ENCODE assay signal across 24 cellular contexts in genomic region chr15:67981848-67982247, GRCh38.
"Had no signal": no experiment of that assay in that cellular context is flagged by ENCODE, and none has a peak within 500 bp of the region (broad histone marks: within the 10 kb centered on the region; RNA-seq: fewer than 3 reads in every experiment).

No MANE protein-coding gene starts in this region.

- H3K27ac ChIP-seq: coronary artery, dorsolateral prefrontal cortex, esophagus muscularis mucosa, foreskin keratinocyte, gastroesophageal sphincter, heart left ventricle, hepatocyte, lower lobe of right lung had no signal

- H3K36me3 ChIP-seq: esophagus muscularis mucosa, gastroesophageal sphincter, heart left ventricle, lower lobe of right lung had no signal

- DNase-seq: dermis blood vessel endothelial cell; dorsolateral prefrontal cortex; effector CD4-positive, alpha-beta T cell; effector memory CD4-positive, alpha-beta T cell; heart left ventricle; hypothalamus; kidney; kidney glomerular epithelial cell; left colon; left ventricle myocardium superior; lower lobe of right lung; mucosa of descending colon; naive B cell; naive thymus-derived CD8-positive, alpha-beta T cell had no signal

- H3K4me1 ChIP-seq: esophagus muscularis mucosa, foreskin keratinocyte, gastroesophageal sphincter, heart left ventricle, lower lobe of right lung had no signal

- H3K79me2 ChIP-seq: hepatocyte had no signal

- H3K9me3 ChIP-seq: esophagus muscularis mucosa, gastroesophageal sphincter, lower lobe of right lung, mucosa of descending colon had no signal

- FAIRE-seq: colon, endothelial cell of umbilical vein, frontal cortex, islet of Langerhans, kidney had no signal

- H3K4me3 ChIP-seq: coronary artery, dorsolateral prefrontal cortex, esophagus muscularis mucosa, gastroesophageal sphincter, heart left ventricle, hepatocyte, lower lobe of right lung, mucosa of descending colon had no signal

- H3K4me2 ChIP-seq: hepatocyte had no signal

- H3K27me3 ChIP-seq: dorsolateral prefrontal cortex, esophagus muscularis mucosa, gastroesophageal sphincter, heart left ventricle, hepatocyte had no signal

- ATAC-seq: foreskin keratinocyte; gastroesophageal sphincter; heart left ventricle; left colon; left lobe of liver; left ventricle myocardium superior; lower lobe of right lung; mucosa of descending colon; naive thymus-derived CD8-positive, alpha-beta T cell had no signal

- H2AFZ ChIP-seq: hepatocyte had no signal
